In the genomic region with DNA sequence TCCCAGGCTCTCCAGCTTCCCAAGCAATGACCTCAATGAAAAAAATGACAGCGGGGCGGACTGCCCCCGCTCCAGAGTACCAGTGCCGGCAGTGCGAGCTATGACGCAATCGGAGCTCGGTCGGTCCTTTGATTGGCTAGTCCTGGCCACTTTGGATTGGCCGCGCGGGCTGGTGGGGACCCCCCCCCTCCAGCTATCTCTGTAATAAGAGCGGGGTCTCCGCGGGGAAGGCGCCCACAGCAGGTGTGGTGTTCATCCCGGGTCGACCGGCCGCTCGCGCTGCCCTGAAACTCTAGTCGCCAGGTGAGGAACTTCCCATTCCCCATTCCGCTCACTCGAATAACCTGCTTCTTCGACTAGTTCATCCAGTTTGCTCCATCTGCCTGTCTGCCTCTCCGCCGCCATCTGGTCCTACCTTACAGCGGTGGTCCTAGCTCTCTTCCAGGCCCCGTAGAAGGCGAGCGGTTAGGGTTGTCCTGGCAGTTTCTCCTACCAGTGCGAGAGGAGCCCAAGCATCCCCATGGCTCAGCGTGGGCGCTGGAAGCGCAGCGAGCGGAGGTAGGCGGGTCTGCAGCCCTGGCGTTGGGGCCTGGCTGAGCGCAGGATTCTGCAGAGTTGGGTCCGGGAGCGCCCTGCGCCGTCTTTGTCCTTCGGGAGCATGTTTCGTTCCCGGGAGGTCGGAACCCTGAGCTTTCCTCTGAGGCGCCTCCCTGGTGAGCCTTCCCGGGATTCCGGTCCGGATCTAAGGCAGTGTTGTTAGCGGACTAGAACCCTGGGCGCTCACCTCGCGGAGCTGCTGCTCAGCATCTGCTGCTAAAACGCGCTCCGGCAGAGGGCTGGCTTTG, we compare ENCODE assay signal across 10 cellular contexts. TPM values are rescaled to one million over a fixed set of nuclear protein-coding genes. Genes with fewer than 3 reads are reported as not detected.
A peak's percentile ranks its signal among the peaks of the same experiment; 100 is the strongest.
DNase-seq lines count a peak whose midpoint lies in the region; ATAC-seq, FAIRE-seq and TF ChIP-seq lines count a peak whose summit lies in the region.
"Had no signal": no experiment of that assay in that cellular context is flagged by ENCODE, and none has a peak within 500 bp of the region (broad histone marks: within the 10 kb centered on the region; RNA-seq: fewer than 3 reads in every experiment).

A gene with protein sequence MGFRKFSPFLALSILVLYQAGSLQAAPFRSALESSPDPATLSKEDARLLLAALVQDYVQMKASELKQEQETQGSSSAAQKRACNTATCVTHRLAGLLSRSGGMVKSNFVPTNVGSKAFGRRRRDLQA (plus strand): TSS at position 233 of the 845 bp plus-strand sequence. CDS start 1,126 bp downstream, outside the sequence.

- no peak for TF ChIP-seq POLR2A in body of pancreas (IDR thresholded peaks at IDR 0.05)
- TF ChIP-seq POLR2A in GM18505 (IDR thresholded peaks at IDR 0.05; ENCODE audit: borderline replicate concordance, extremely low read depth, insufficient read depth, insufficient read length) = no peak

- 3% methylated on average over 22 to 59 of the region's 60 CpGs for WGBS in body of pancreas, 2 donors

- peaks cover 23% of the 10 kb centered on the region for H3K4me1 ChIP-seq in body of pancreas
- H3K4me1 ChIP-seq in kidney (ENCODE audit: control insufficient read depth in 1 of 2, insufficient read depth in 1 of 2, low read depth in 1 of 2, low read length in 2 of 2) = peaks cover 0 to 11% of the 10 kb centered on the region in 2 donors

- H3K27me3 Mint-ChIP-seq in stimulated activated naive CD8-positive, alpha-beta T cell treated with anti-CD3 and anti-CD28 coated beads, Interleukin-15, Interleukin-2, amounts not matched to agents 100 ng/mL and 50 ng/mL, for 24 hours = peaks cover 28% of the 10 kb centered on the region

- FAIRE-seq in kidney (lab: Jason Lieb, UNC) = no peak

- H3K4me3 ChIP-seq in body of pancreas (peak within 1 kb of the TSS in 1 of 2 donors; percentile 10), kidney (ENCODE audit: low read length in 2 of 2) (peak within 1 kb of the TSS; percentile 38 to 42)

- H3K9me3 Mint-ChIP-seq in stimulated activated naive CD8-positive, alpha-beta T cell treated with anti-CD3 and anti-CD28 coated beads, Interleukin-15, Interleukin-2, amounts not matched to agents 100 ng/mL and 50 ng/mL, for 24 hours = peaks cover 2% of the 10 kb centered on the region

- peak within 1 kb of the TSS; percentile 83 for H3K4me3 Mint-ChIP-seq in stimulated activated naive CD8-positive, alpha-beta T cell treated with anti-CD3 and anti-CD28 coated beads, Interleukin-15, Interleukin-2, amounts not matched to agents 100 ng/mL and 50 ng/mL, for 24 hours

- H3K9me3 ChIP-seq in body of pancreas = no peaks in the 10 kb centered on the region
- H3K9me3 ChIP-seq in kidney (ENCODE audit: control insufficient read depth in 1 of 2, low read length in 2 of 2) = no peaks in the 10 kb centered on the region

- no peaks in the 10 kb centered on the region for H3K36me3 Mint-ChIP-seq in stimulated activated naive CD8-positive, alpha-beta T cell treated with anti-CD3 and anti-CD28 coated beads, Interleukin-15, Interleukin-2, amounts not matched to agents 100 ng/mL and 50 ng/mL, for 24 hours (ENCODE audit: low read depth)

- H3K27ac Mint-ChIP-seq in stimulated activated naive CD8-positive, alpha-beta T cell treated with anti-CD3 and anti-CD28 coated beads, Interleukin-15, Interleukin-2, amounts not matched to agents 100 ng/mL and 50 ng/mL, for 24 hours = peak within 1 kb of the TSS; percentile 49

- ATAC-seq in body of pancreas = peak; percentile 37
- ATAC-seq in GM18498 (IDR thresholded peaks at IDR 0.05; ENCODE audit: unreplicated experiment) = no peak
- ATAC-seq in GM18505 (IDR thresholded peaks at IDR 0.05; ENCODE audit: unreplicated experiment) = no peak

- no peaks in the 10 kb centered on the region for H3K27me3 ChIP-seq in body of pancreas

- no peak within 1 kb of the TSS for H3K9ac ChIP-seq in kidney (ENCODE audit: low read length in 2 of 2)

- no peaks in the 10 kb centered on the region for H3K36me3 ChIP-seq in body of pancreas (replicated peaks in 1 of 2; ENCODE audit: insufficient read depth in 1 of 2, low read depth in 2 of 2)
- no peaks in the 10 kb centered on the region for H3K36me3 ChIP-seq in kidney (ENCODE audit: control insufficient read depth in 1 of 2, insufficient read depth in 2 of 2, low read length in 2 of 2)

- DNase-seq in ELR (ENCODE audit: low read depth) (peak; percentile 4), NCI-H774 (lab: John Stamatoyannopoulos, UW) (peak; percentile 54), body of pancreas (peak; percentile 33 to 53 (median 46)), kidney (peak; percentile 82), middle frontal gyrus (ENCODE audit: extremely low spot score, low spot score) (no peak)

- H3K27ac ChIP-seq in body of pancreas (peak within 1 kb of the TSS in 1 of 4 donors; percentile 51), kidney (ENCODE audit: low read depth in 2 of 2, low read length in 2 of 2) (no peak within 1 kb of the TSS)

- peaks cover 17% of the 10 kb centered on the region for H3K4me1 Mint-ChIP-seq in stimulated activated naive CD8-positive, alpha-beta T cell treated with anti-CD3 and anti-CD28 coated beads, Interleukin-15, Interleukin-2, amounts not matched to agents 100 ng/mL and 50 ng/mL, for 24 hours (ENCODE audit: low read depth)

- TF ChIP-seq CTCF in body of pancreas (IDR thresholded peaks at IDR 0.05) (no peak), kidney (IDR thresholded peaks at IDR 0.05; ENCODE audit: borderline replicate concordance, extremely low read depth, insufficient read depth) (no peak)

- intact Hi-C loops in body of pancreas (cut with DNase I) (loop anchor here (10.0 kb wide), 3 partner anchors 99 to 289 kb away; partner anchors contain the start of gene CALCA), kidney (cut with DNase I) (loop anchor here (10.0 kb wide), 1 partner anchor 169 kb away; no protein-coding TSS in a partner anchor)

RNA-seq across cellular contexts. Expression of the gene that starts here (rescaled TPM):
- total RNA-seq in body of pancreas (10 to 100 TPM in 1 of 2 donors, 1 to 10 TPM in 1; 4.2 to 11.5 TPM), kidney (0.22 TPM)
- polyA plus RNA-seq in kidney (ENCODE audit: insufficient read depth, low read depth, low replicate concordance) = not detected
- total RNA-seq: lung microvascular endothelial cell, M059J had no signal

Comparison
In these comparisons a context has a peak if more than half of its experiments do, and no peak if none do; other contexts are left out.
1. Peak in DNase-seq and H3K4me3 ChIP-seq in kidney; RNA of the gene not detected or under 1 TPM.